19 cellular contexts compared by ENCODE assay signal in genomic region chr10:63719174-63719856, GRCh38.
DNase-seq lines count a peak whose midpoint lies in the region; ATAC-seq, FAIRE-seq and TF ChIP-seq lines count a peak whose summit lies in the region.
"Had no signal": no experiment of that assay in that cellular context is flagged by ENCODE, and none has a peak within 500 bp of the region (broad histone marks: within the 10 kb centered on the region; RNA-seq: fewer than 3 reads in every experiment).

No MANE protein-coding gene starts in this region.

- no peak overlapping the region for H3K4me3 Mint-ChIP-seq in neural progenitor cell
- H3K4me3 Mint-ChIP-seq in activated T-cell treated with anti-CD3 and anti-CD28 coated beads, Interleukin-2, amount 50 U/mL, for 24 hours: no peak overlapping the region
- H3K4me3 Mint-ChIP-seq: activated B cell treated with CpG ODN at 0.5 μM for 24 hours; activated CD8-positive, alpha-beta memory T cell treated with anti-CD3 and anti-CD28 coated beads, Interleukin-2, amount 10 ng/mL, durations not matched to agents 7 days and 5 days; HFFc6; stimulated activated naive CD8-positive, alpha-beta T cell treated with anti-CD3 and anti-CD28 coated beads, Interleukin-15, amount 100 ng/mL, for 72 hours had no signal

- H3K27me3 ChIP-seq in A673 (replicated peaks; ENCODE audit: insufficient read depth, low read depth, low read length, poor library complexity) (no peaks in the 10 kb centered on the region), Karpas-422 (ENCODE audit: low read length) (no peaks in the 10 kb centered on the region), neural progenitor cell (no peaks in the 10 kb centered on the region)
- H3K27me3 ChIP-seq: adrenal gland; BLaER1 treated with 17β-estradiol and CSF1 and Interleukin-3, amounts not matched to agents 10 nM and 100 nM; brain microvascular endothelial cell; tibial artery had no signal

- CTCF ChIA-PET in A673 (lab: Charles Lee): interaction anchor here (1.0 to 2.4 kb wide), 6 partner anchors 47 to 1025 kb away, joined by 3 to 37 read pairs (median 6); no protein-coding TSS in a partner anchor

- FAIRE-seq in islet of Langerhans (lab: Jason Lieb, UNC): peak; percentile 17
- FAIRE-seq in D721Med (lab: Jason Lieb, UNC): no peak

- H3K36me3 ChIP-seq in A673 (ENCODE audit: insufficient read depth, low read length, poor library complexity, severe bottlenecking) (no peaks in the 10 kb centered on the region), Karpas-422 (ENCODE audit: insufficient read depth, low read length) (no peaks in the 10 kb centered on the region), neural progenitor cell (no peaks in the 10 kb centered on the region)
- H3K36me3 ChIP-seq: adrenal gland; BLaER1 treated with 17β-estradiol and CSF1 and Interleukin-3, amounts not matched to agents 10 nM and 100 nM; brain microvascular endothelial cell; tibial artery had no signal

- peaks cover 11% of the 10 kb centered on the region for H3K27me3 Mint-ChIP-seq in neural progenitor cell (ENCODE audit: insufficient read depth, low read depth)
- H3K27me3 Mint-ChIP-seq in activated T-cell treated with anti-CD3 and anti-CD28 coated beads, Interleukin-2, amount 50 U/mL, for 24 hours: peaks cover 11% of the 10 kb centered on the region

- H3K27ac Mint-ChIP-seq in neural progenitor cell: peak overlapping the region; percentile 63
- H3K27ac Mint-ChIP-seq in activated T-cell treated with anti-CD3 and anti-CD28 coated beads, Interleukin-2, amount 50 U/mL, for 24 hours: no peak overlapping the region
- H3K27ac Mint-ChIP-seq: activated B cell treated with CpG ODN at 0.5 μM for 24 hours; activated CD8-positive, alpha-beta memory T cell treated with anti-CD3 and anti-CD28 coated beads, Interleukin-2, amount 10 ng/mL, durations not matched to agents 7 days and 5 days; activated T-cell treated with anti-CD3 and anti-CD28 coated beads, Interleukin-2, amount 50 U/mL, for 72 hours; HFFc6 had no signal

- H3K4me1 ChIP-seq in A673 (ENCODE audit: insufficient read depth, low read length, poor library complexity, severe bottlenecking) (peaks cover 63% of the 10 kb centered on the region), Karpas-422 (ENCODE audit: low read length) (peaks cover 53% of the 10 kb centered on the region), neural progenitor cell (peaks cover 12% of the 10 kb centered on the region)

- peaks cover 28% of the 10 kb centered on the region for H3K4me1 Mint-ChIP-seq in neural progenitor cell
- peaks cover 14% of the 10 kb centered on the region for H3K4me1 Mint-ChIP-seq in activated T-cell treated with anti-CD3 and anti-CD28 coated beads, Interleukin-2, amount 50 U/mL, for 24 hours (ENCODE audit: low read depth)

- H3K9me2 ChIP-seq in Karpas-422 (replicated peaks; ENCODE audit: insufficient read depth, low read length): no peaks in the 10 kb centered on the region

- no peak overlapping the region for H3K9ac ChIP-seq in Karpas-422 (ENCODE audit: low read length)
- no peak overlapping the region for H3K9ac ChIP-seq in neural progenitor cell
- H3K9ac ChIP-seq: BLaER1 treated with 17β-estradiol and CSF1 and Interleukin-3, amounts not matched to agents 10 nM and 100 nM had no signal

- no peaks in the 10 kb centered on the region for H3K9me3 ChIP-seq in A673 (ENCODE audit: low read depth, low read length, poor library complexity, severe bottlenecking)
- no peaks in the 10 kb centered on the region for H3K9me3 ChIP-seq in Karpas-422 (ENCODE audit: low read length)
- no peaks in the 10 kb centered on the region for H3K9me3 ChIP-seq in neural progenitor cell (ENCODE audit: low read depth)
- H3K9me3 ChIP-seq: adrenal gland; BLaER1 treated with 17β-estradiol and CSF1 and Interleukin-3, amounts not matched to agents 10 nM and 100 nM; tibial artery had no signal

- H3K9me3 Mint-ChIP-seq in neural progenitor cell: no peaks in the 10 kb centered on the region
- H3K9me3 Mint-ChIP-seq in activated T-cell treated with anti-CD3 and anti-CD28 coated beads, Interleukin-2, amount 50 U/mL, for 24 hours: no peaks in the 10 kb centered on the region
- H3K9me3 Mint-ChIP-seq: activated B cell treated with CpG ODN at 0.5 μM for 24 hours; activated T-cell treated with anti-CD3 and anti-CD28 coated beads, Interleukin-2, amount 50 U/mL, for 72 hours; HFFc6; stimulated activated naive CD8-positive, alpha-beta T cell treated with anti-CD3 and anti-CD28 coated beads, Interleukin-15, amount 100 ng/mL, for 72 hours had no signal

- H3K27ac ChIP-seq in A673 (ENCODE audit: low read depth, low read length, poor library complexity, severe bottlenecking): peak overlapping the region; percentile 29
- no peak overlapping the region for H3K27ac ChIP-seq in Karpas-422 (ENCODE audit: low read length)
- H3K27ac ChIP-seq in neural progenitor cell: no peak overlapping the region
- H3K27ac ChIP-seq: adrenal gland; BLaER1 treated with 17β-estradiol and CSF1 and Interleukin-3, amounts not matched to agents 10 nM and 100 nM; brain microvascular endothelial cell; PC-9 had no signal

- H3K79me2 ChIP-seq in Karpas-422 (ENCODE audit: low read length): no peaks in the 10 kb centered on the region
- H3K79me2 ChIP-seq in neural progenitor cell (ENCODE audit: low read depth): no peaks in the 10 kb centered on the region

- intact Hi-C loops in A673 (cut with micrococcal nuclease; ENCODE audit: unreplicated experiment): loop anchor here (5.0 to 10.0 kb wide), 2 partner anchors 197 to 455 kb away; partner anchors contain the start of gene REEP3
- intact Hi-C loops in Right ventricle myocardium inferior (cut with DNase I): loop anchor here (5.0 kb wide), 1 partner anchor 512 kb away; no protein-coding TSS in a partner anchor

- H3K4me2 ChIP-seq in Karpas-422 (ENCODE audit: low read depth, low read length, poor library complexity, severe bottlenecking): peak overlapping the region; percentile 14
- no peak overlapping the region for H3K4me2 ChIP-seq in neural progenitor cell
- H3K4me2 ChIP-seq: PC-9 had no signal

- H3K36me3 Mint-ChIP-seq in neural progenitor cell: no peaks in the 10 kb centered on the region
- H3K36me3 Mint-ChIP-seq in activated T-cell treated with anti-CD3 and anti-CD28 coated beads, Interleukin-2, amount 50 U/mL, for 24 hours (ENCODE audit: low read depth): no peaks in the 10 kb centered on the region
- H3K36me3 Mint-ChIP-seq: activated CD8-positive, alpha-beta memory T cell treated with anti-CD3 and anti-CD28 coated beads, Interleukin-2, amount 10 ng/mL, durations not matched to agents 7 days and 5 days had no signal

- H2AFZ ChIP-seq in Karpas-422 (ENCODE audit: low read length) (no peak overlapping the region), neural progenitor cell (replicated peaks) (no peak overlapping the region)
- H2AFZ ChIP-seq: PC-9 had no signal

- POLR2A ChIA-PET in A673 (lab: Charles Lee; ENCODE audit: low non-redundant PET): no interaction called here

- no peak for DNase-seq in A673 (ENCODE audit: low spot score)
- no peak for DNase-seq in Karpas-422
- no peak for DNase-seq in neural progenitor cell (ENCODE audit: low spot score)
- no peak for DNase-seq in activated T-cell treated with anti-CD3 and anti-CD28 coated beads, Interleukin-2, amount 50 U/mL, for 24 hours
- no peak for DNase-seq in D721Med (ENCODE audit: insufficient read length, low spot score)
- DNase-seq in Right ventricle myocardium inferior (ENCODE audit: missing footprints): no peak
- DNase-seq: activated B cell treated with CpG ODN at 0.5 μM for 24 hours, SIG-M5 had no signal

- ATAC-seq in HG03457 (IDR thresholded peaks at IDR 0.05; ENCODE audit: unreplicated experiment): no peak
- no peak for ATAC-seq in Right ventricle myocardium inferior
- ATAC-seq: activated T-cell treated with anti-CD3 and anti-CD28 coated beads, Interleukin-2, amount 50 U/mL, for 72 hours had no signal

- TF ChIP-seq CTCF in A673 (conservative IDR thresholded peaks at IDR 0.05; ENCODE audit: low read depth, low read length): no peak
- TF ChIP-seq CTCF in neural progenitor cell (IDR thresholded peaks at IDR 0.05): no peak
- no peak for TF ChIP-seq CTCF in D721Med (IDR thresholded peaks at IDR 0.05; ENCODE audit: insufficient read depth, missing control alignments)

- BruUV-seq in A673 (replicated peaks; lab: Mats Ljungman, UMichigan): no TSS peak

- H3K4me3 ChIP-seq in A673 (ENCODE audit: low read depth, low read length, poor library complexity, severe bottlenecking) (no peak overlapping the region), Karpas-422 (ENCODE audit: low read length) (no peak overlapping the region), neural progenitor cell (no peak overlapping the region)
- H3K4me3 ChIP-seq: adrenal gland; BLaER1 treated with 17β-estradiol and CSF1 and Interleukin-3, amounts not matched to agents 10 nM and 100 nM; PC-9; tibial artery had no signal

- H3F3A ChIP-seq in neural progenitor cell (ENCODE audit: low read depth): peaks cover 12% of the 10 kb centered on the region

- H4K20me1 ChIP-seq in Karpas-422 (ENCODE audit: insufficient read depth, low read depth, low read length) (no peaks in the 10 kb centered on the region), neural progenitor cell (ENCODE audit: low read depth) (no peaks in the 10 kb centered on the region)
- H4K20me1 ChIP-seq: BLaER1 treated with 17β-estradiol and CSF1 and Interleukin-3, amounts not matched to agents 10 nM and 100 nM had no signal
